1 cellular context compared by ENCODE assay signal in genomic region chr16:89422905-89423630, GRCh38.
TF ChIP-seq lines count a peak whose summit lies in the region.

No MANE protein-coding gene starts in this region.

TF ChIP-seq in HepG2, 621 proteins besides CTCF, POLR2A, EP300 and RAD21 (continued from another document and continues in another):
- TF ChIP-seq ZNF281 (CRISPR knock-in tag; IDR thresholded peaks at IDR 0.05; ENCODE audit: borderline replicate concordance): no peak
- no peak for TF ChIP-seq AFF4 (CRISPR knock-in tag; IDR thresholded peaks at IDR 0.05)
- TF ChIP-seq CEBPG (CRISPR knock-in tag; IDR thresholded peaks at IDR 0.05): peak; percentile 38; the same call in 1 of the 2 replicates
- no peak for TF ChIP-seq MAF1 (CRISPR knock-in tag; IDR thresholded peaks at IDR 0.05; ENCODE audit: borderline replicate concordance)
- TF ChIP-seq ZNF136 (CRISPR knock-in tag; IDR thresholded peaks at IDR 0.05; ENCODE audit: low read depth): no peak
- TF ChIP-seq SMYD3 (CRISPR knock-in tag; IDR thresholded peaks at IDR 0.05): no peak
- TF ChIP-seq ZNF207 (IDR thresholded peaks at IDR 0.05; ENCODE audit: borderline replicate concordance): no peak
- TF ChIP-seq ZNF883 (CRISPR knock-in tag; IDR thresholded peaks at IDR 0.05; ENCODE audit: not compliant biosample characterization): peak; percentile 53
- no peak for TF ChIP-seq PHB2 (IDR thresholded peaks at IDR 0.05; ENCODE audit: partially characterized antibody)
- no peak for TF ChIP-seq ZNF75D (CRISPR knock-in tag; IDR thresholded peaks at IDR 0.05; ENCODE audit: borderline replicate concordance)
- TF ChIP-seq RFX1 (IDR thresholded peaks at IDR 0.05): no peak
- no peak for TF ChIP-seq MED8 (CRISPR knock-in tag; IDR thresholded peaks at IDR 0.05; ENCODE audit: insufficient replicate concordance)
- no peak for TF ChIP-seq GRHL1 (CRISPR knock-in tag; conservative IDR thresholded peaks at IDR 0.05)
- TF ChIP-seq HHEX (CRISPR knock-in tag; IDR thresholded peaks at IDR 0.05): no peak
- no peak for TF ChIP-seq REL (CRISPR knock-in tag; conservative IDR thresholded peaks at IDR 0.05)
- TF ChIP-seq ZNF550 (CRISPR knock-in tag; IDR thresholded peaks at IDR 0.05; ENCODE audit: borderline replicate concordance): no peak
- no peak for TF ChIP-seq ATM (IDR thresholded peaks at IDR 0.05; ENCODE audit: borderline replicate concordance)
- TF ChIP-seq ZNF282 (IDR thresholded peaks at IDR 0.05; ENCODE audit: partially characterized antibody): no peak
- no peak for TF ChIP-seq TP53 (CRISPR knock-in tag; conservative IDR thresholded peaks at IDR 0.05)
- peak; percentile 37; the same call in 1 of the 2 replicates for TF ChIP-seq ZMYM3 (CRISPR knock-in tag; IDR thresholded peaks at IDR 0.05)
- TF ChIP-seq ZBTB34 (CRISPR knock-in tag; IDR thresholded peaks at IDR 0.05): 0 out of 2 replicates have a peak, but pooled peaks have one; percentile 68
- peak; percentile 56 for TF ChIP-seq HDAC1 (CRISPR knock-in tag; IDR thresholded peaks at IDR 0.05)
- TF ChIP-seq ZNF20 (CRISPR knock-in tag; IDR thresholded peaks at IDR 0.05): no peak
- TF ChIP-seq SOX6 (IDR thresholded peaks at IDR 0.05): no peak
- peak; percentile 67 for TF ChIP-seq SOX6 (CRISPR knock-in tag; IDR thresholded peaks at IDR 0.05)
- TF ChIP-seq SETDB1 (CRISPR knock-in tag; IDR thresholded peaks at IDR 0.05; ENCODE audit: borderline replicate concordance): no peak
- no peak for TF ChIP-seq TMF1 (CRISPR knock-in tag; IDR thresholded peaks at IDR 0.05; ENCODE audit: low read depth)
- TF ChIP-seq KMT2B (CRISPR knock-in tag; IDR thresholded peaks at IDR 0.05): no peak
- TF ChIP-seq AHR (CRISPR knock-in tag; IDR thresholded peaks at IDR 0.05): no peak; the same call in 1 of the 2 replicates
- no peak for TF ChIP-seq SIX4 (CRISPR knock-in tag; IDR thresholded peaks at IDR 0.05)
- no peak for TF ChIP-seq KDM6A (CRISPR knock-in tag; IDR thresholded peaks at IDR 0.05; ENCODE audit: low read depth)
- no peak for TF ChIP-seq ZSCAN20 (CRISPR knock-in tag; IDR thresholded peaks at IDR 0.05; ENCODE audit: borderline replicate concordance)
- 0 out of 2 replicates have a peak, but pooled peaks have one; percentile 22 for TF ChIP-seq ZNF354B (CRISPR knock-in tag; IDR thresholded peaks at IDR 0.05)
- no peak for TF ChIP-seq ZNF570 (CRISPR knock-in tag; IDR thresholded peaks at IDR 0.05; ENCODE audit: borderline replicate concordance)
- TF ChIP-seq GATAD2A (CRISPR knock-in tag; IDR thresholded peaks at IDR 0.05): peak; percentile 42; the same call in 1 of the 2 replicates
- TF ChIP-seq IRF2 (CRISPR knock-in tag; IDR thresholded peaks at IDR 0.05): peak; percentile 74
- peak; percentile 40; the same call in 1 of the 2 replicates for TF ChIP-seq BHLHE40 (IDR thresholded peaks at IDR 0.05; ENCODE audit: low read length)
- TF ChIP-seq ZNF816 (CRISPR knock-in tag; IDR thresholded peaks at IDR 0.05; ENCODE audit: borderline replicate concordance): no peak
- no peak for TF ChIP-seq ZNF180 (CRISPR knock-in tag; IDR thresholded peaks at IDR 0.05; ENCODE audit: borderline replicate concordance, low read depth)
- TF ChIP-seq GLMP (CRISPR knock-in tag; IDR thresholded peaks at IDR 0.05; ENCODE audit: borderline replicate concordance): no peak
- TF ChIP-seq DNMT1 (CRISPR knock-in tag; IDR thresholded peaks at IDR 0.05): no peak
- no peak for TF ChIP-seq ZNF335 (CRISPR knock-in tag; IDR thresholded peaks at IDR 0.05)
- no peak for TF ChIP-seq CCDC6 (CRISPR knock-in tag; IDR thresholded peaks at IDR 0.05)
- no peak for TF ChIP-seq ZNF512B (CRISPR knock-in tag; IDR thresholded peaks at IDR 0.05; ENCODE audit: borderline replicate concordance)
- TF ChIP-seq TEF (CRISPR knock-in tag; IDR thresholded peaks at IDR 0.05): no peak
- TF ChIP-seq ZBTB25 (CRISPR knock-in tag; IDR thresholded peaks at IDR 0.05): no peak
- 0 out of 2 replicates have a peak, but pooled peaks have one; percentile 52 for TF ChIP-seq ZGPAT (CRISPR knock-in tag; IDR thresholded peaks at IDR 0.05)
- no peak for TF ChIP-seq IKZF1 (IDR thresholded peaks at IDR 0.05)
- no peak for TF ChIP-seq ZNF124 (CRISPR knock-in tag; IDR thresholded peaks at IDR 0.05)
- no peak for TF ChIP-seq ETV6 (CRISPR knock-in tag; conservative IDR thresholded peaks at IDR 0.05)
- no peak for TF ChIP-seq MAFG (CRISPR knock-in tag; IDR thresholded peaks at IDR 0.05)
